In genomic region chr5:107513337-107514125, GRCh38 we compare ENCODE assay signal across 12 cellular contexts.
DNase-seq lines count a peak whose midpoint lies in the region; ATAC-seq, FAIRE-seq and TF ChIP-seq lines count a peak whose summit lies in the region.
"Had no signal": no experiment of that assay in that cellular context is flagged by ENCODE, and none has a peak within 500 bp of the region (broad histone marks: within the 10 kb centered on the region; RNA-seq: fewer than 3 reads in every experiment).

No MANE protein-coding gene starts in this region.

- DNase-seq in endothelial cell of umbilical vein (ENCODE audit: low read depth, low spot score) (peak; percentile 58), GM19240 (ENCODE audit: insufficient read length, low spot score) (no peak), islet precursor cell (no peak), midbrain (lab: John Stamatoyannopoulos, UW) (no peak)
- DNase-seq in activated naive CD4-positive, alpha-beta T cell treated with anti-CD3 and anti-CD28 coated beads, Interleukin-2, amount 50 U/mL, for 16 hours = no peak
- DNase-seq: ACHN; activated CD4-positive, alpha-beta T cell treated with anti-CD3 and anti-CD28 coated beads for 36 hours; aorta; posterior cingulate gyrus had no signal

- peak; percentile 37 for ATAC-seq in GM19463 (IDR thresholded peaks at IDR 0.05; ENCODE audit: unreplicated experiment)
- ATAC-seq: activated CD4-positive, alpha-beta T cell treated with anti-CD3 and anti-CD28 coated beads for 36 hours had no signal

- intact Hi-C loops in endothelial cell of umbilical vein (cut with micrococcal nuclease) = no loop called here

- no peaks in the 10 kb centered on the region for H4K20me1 ChIP-seq in BLaER1
- H4K20me1 ChIP-seq in endothelial cell of umbilical vein (replicated peaks; ENCODE audit: control insufficient read depth, extremely low read depth, insufficient read depth, low read length) = no peaks in the 10 kb centered on the region

- no peaks in the 10 kb centered on the region for H3K79me2 ChIP-seq in endothelial cell of umbilical vein (ENCODE audit: control insufficient read depth, insufficient read depth, low read length)

- no peak overlapping the region for H3K9ac ChIP-seq in BLaER1
- H3K9ac ChIP-seq in HUES48 (ENCODE audit: low read depth, low read length) = no peak overlapping the region; the same call in 1 of the 2 replicates
- H3K9ac ChIP-seq in endothelial cell of umbilical vein (replicated peaks; ENCODE audit: extremely low read depth, insufficient read depth, low read length) = no peak overlapping the region

- H3K4me1 ChIP-seq in BLaER1 = peaks cover 20% of the 10 kb centered on the region
- H3K4me1 ChIP-seq in HUES48 (ENCODE audit: control insufficient read depth, insufficient read depth, low read length) = peaks cover 58% of the 10 kb centered on the region
- peaks cover 2% of the 10 kb centered on the region for H3K4me1 ChIP-seq in endothelial cell of umbilical vein (ENCODE audit: control insufficient read depth, extremely low read depth, insufficient read depth, low read length)

- no peak overlapping the region for H3K27ac ChIP-seq in BLaER1
- peak overlapping the region; percentile 94 for H3K27ac ChIP-seq in HUES48 (ENCODE audit: low read depth, low read length)
- no peak overlapping the region for H3K27ac ChIP-seq in endothelial cell of umbilical vein (ENCODE audit: insufficient read depth, low read depth, low read length)

- no peaks in the 10 kb centered on the region for H3K9me3 ChIP-seq in BLaER1
- no peaks in the 10 kb centered on the region for H3K9me3 ChIP-seq in HUES48 (ENCODE audit: control insufficient read depth, insufficient read depth, low read length)
- H3K9me3 ChIP-seq in endothelial cell of umbilical vein (replicated peaks; ENCODE audit: control insufficient read depth, insufficient read depth, low read length) = no peaks in the 10 kb centered on the region

- H3K9me1 ChIP-seq in endothelial cell of umbilical vein (replicated peaks; ENCODE audit: control insufficient read depth, extremely low read depth, insufficient read depth, low read length) = no peaks in the 10 kb centered on the region

- no peak for TF ChIP-seq POLR2A in endothelial cell of umbilical vein (IDR thresholded peaks at IDR 0.05; ENCODE audit: low read depth, low read length)

- no TSS peak for BruUV-seq in endothelial cell of umbilical vein (replicated peaks; lab: Mats Ljungman, UMichigan)

- H3K4me2 ChIP-seq in BLaER1 (peak overlapping the region; percentile 20; the same call in 1 of the 2 replicates), endothelial cell of umbilical vein (ENCODE audit: insufficient read depth, low read length) (no peak overlapping the region)

- no peak for TF ChIP-seq CTCF in endothelial cell of umbilical vein (IDR thresholded peaks at IDR 0.05; ENCODE audit: extremely low read depth in 1 of 2, insufficient read depth in 1 of 2, low read depth in 1 of 2, low read length in 2 of 2)

- no peak overlapping the region for H2AFZ ChIP-seq in endothelial cell of umbilical vein (ENCODE audit: low read depth, low read length)

- CTCF ChIA-PET in endothelial cell of umbilical vein (lab: Charles Lee) = interaction anchor here (0.8 to 2.1 kb wide), 4 partner anchors 9 to 59 kb away, joined by 3 to 7 read pairs (median 4); no protein-coding TSS in a partner anchor

- H3K36me3 ChIP-seq in BLaER1 (no peaks in the 10 kb centered on the region), HUES48 (ENCODE audit: control insufficient read depth, insufficient read depth, low read length) (no peaks in the 10 kb centered on the region), endothelial cell of umbilical vein (ENCODE audit: control insufficient read depth in 2 of 2, extremely low read depth in 1 of 2, insufficient read depth in 2 of 2, low read length in 2 of 2) (no peaks in the 10 kb centered on the region)

- POLR2A ChIA-PET in endothelial cell of umbilical vein (lab: Charles Lee) = no interaction called here

- H3K27me3 ChIP-seq in BLaER1 (no peaks in the 10 kb centered on the region), HUES48 (ENCODE audit: control insufficient read depth, insufficient read depth, low read length) (no peaks in the 10 kb centered on the region), endothelial cell of umbilical vein (ENCODE audit: control insufficient read depth in 2 of 2, insufficient read depth in 2 of 2, low read length in 2 of 2) (no peaks in the 10 kb centered on the region)

- H3K4me3 ChIP-seq in BLaER1 = no peak overlapping the region
- H3K4me3 ChIP-seq in HUES48 (ENCODE audit: low read depth, low read length) = no peak overlapping the region
- no peak overlapping the region for H3K4me3 ChIP-seq in endothelial cell of umbilical vein (replicated peaks in 1 of 3; ENCODE audit: insufficient read depth in 1 of 3, low read depth in 1 of 3, low read length in 3 of 3)

- peak; percentile 24 for FAIRE-seq in endothelial cell of umbilical vein (lab: Jason Lieb, UNC)

- dilution Hi-C loops in endothelial cell of umbilical vein (cut with MboI; ENCODE audit: extremely low pct_ligation_motif_present, low sequenced_read_pairs) = no loop called here

TF ChIP-seq in endothelial cell of umbilical vein, 7 proteins besides CTCF, POLR2A, EP300 and RAD21:
- no peak for TF ChIP-seq GATA2 (IDR thresholded peaks at IDR 0.05; ENCODE audit: insufficient read depth, insufficient read length, low read depth, low read length)
- TF ChIP-seq FOS (IDR thresholded peaks at IDR 0.05; ENCODE audit: borderline replicate concordance, insufficient read depth, low read length) = no peak
- TF ChIP-seq EZH2 (IDR thresholded peaks at IDR 0.05; ENCODE audit: borderline replicate concordance, low read depth, low read length, severe bottlenecking) = no peak
- no peak for TF ChIP-seq JUN (IDR thresholded peaks at IDR 0.05; ENCODE audit: borderline replicate concordance, insufficient read depth, insufficient read length, low read depth)
- no peak for TF ChIP-seq MYC (IDR thresholded peaks at IDR 0.05; ENCODE audit: low read depth, low read length)
- no peak for TF ChIP-seq POLR2AphosphoS5 (IDR thresholded peaks at IDR 0.05; ENCODE audit: insufficient read depth, low read depth, low read length)
- TF ChIP-seq, protein P1, sequence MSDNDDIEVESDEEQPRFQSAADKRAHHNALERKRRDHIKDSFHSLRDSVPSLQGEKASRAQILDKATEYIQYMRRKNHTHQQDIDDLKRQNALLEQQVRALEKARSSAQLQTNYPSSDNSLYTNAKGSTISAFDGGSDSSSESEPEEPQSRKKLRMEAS (IDR thresholded peaks at IDR 0.05; ENCODE audit: insufficient read depth, insufficient read length) = no peak
